Comparison of ENCODE assay signal across 18 cellular contexts in genomic region chr1:77516106-77516505, GRCh38.
"Had no signal": no experiment of that assay in that cellular context is flagged by ENCODE, and none has a peak within 500 bp of the region (broad histone marks: within the 10 kb centered on the region; RNA-seq: fewer than 3 reads in every experiment).

No MANE protein-coding gene starts in this region.

- H3K27me3 Mint-ChIP-seq: activated naive CD4-positive, alpha-beta T cell treated with anti-CD3 and anti-CD28 coated beads, Interleukin-2, amount 50 U/mL, for 24 hours; type B pancreatic cell had no signal

- H3K27ac ChIP-seq: adrenal gland, colonic mucosa, foreskin keratinocyte, lower lobe of right lung had no signal

- H3K9me3 Mint-ChIP-seq: mesothelial cell of epicardium, type B pancreatic cell had no signal

- H3K27ac Mint-ChIP-seq: activated CD8-positive, alpha-beta memory T cell treated with anti-CD3 and anti-CD28 coated beads, Interleukin-2, amount 10 ng/mL, durations not matched to agents 7 days and 5 days; stimulated activated memory B cell treated with anti-CD40 and anti-IgM and Interleukin-4, amounts not matched to agents 10 μg/mL and 1 μg/mL and 100 μg/mL, for 72 hours had no signal

- H3K4me1 Mint-ChIP-seq: activated CD8-positive, alpha-beta memory T cell treated with anti-CD3 and anti-CD28 coated beads, Interleukin-2, amount 10 ng/mL, durations not matched to agents 7 days and 5 days; activated naive CD4-positive, alpha-beta T cell treated with anti-CD3 and anti-CD28 coated beads, Interleukin-2, amount 50 U/mL, for 24 hours; stimulated activated memory B cell treated with anti-CD40 and anti-IgM and Interleukin-4, amounts not matched to agents 10 μg/mL and 1 μg/mL and 100 μg/mL, for 72 hours had no signal

- H3K4me3 ChIP-seq: adrenal gland, colonic mucosa, lower lobe of right lung had no signal

- H3K36me3 ChIP-seq: adrenal gland, colonic mucosa, lower lobe of right lung had no signal

- H3K27me3 ChIP-seq: adrenal gland, colonic mucosa, foreskin keratinocyte had no signal

- H3K9me3 ChIP-seq: adrenal gland, colonic mucosa had no signal

- ATAC-seq: activated CD8-positive, alpha-beta memory T cell treated with anti-CD3 and anti-CD28 coated beads, Interleukin-2, amount 10 ng/mL, durations not matched to agents 7 days and 5 days had no signal

- DNase-seq: activated CD4-positive, alpha-beta T cell treated with anti-CD3 and anti-CD28 coated beads for 1 hour; activated CD4-positive, alpha-beta T cell treated with anti-CD3 and anti-CD28 coated beads, Interleukin-2, amount 50 U/mL, for 48 hours; activated CD8-positive, alpha-beta memory T cell treated with anti-CD3 and anti-CD28 coated beads, Interleukin-2, amount 10 ng/mL, durations not matched to agents 7 days and 5 days; activated effector memory CD4-positive, alpha-beta T cell treated with Interleukin-2 at 50 U/mL for 16 hours; activated T-cell treated with anti-CD3 and anti-CD28 coated beads, Interleukin-2, amount 50 U/mL, for 1 hour; colonic mucosa; effector CD4-positive, alpha-beta T cell; foreskin keratinocyte; immature natural killer cell; left cardiac atrium; lower lobe of right lung; stimulated activated CD4-positive, alpha-beta T cell treated with anti-CD3 and anti-CD28 coated beads, Interleukin-2, amount 100 ng/mL, for 48 hours; T-helper 1 cell had no signal

- H3K4me1 ChIP-seq: colonic mucosa had no signal

- H3K36me3 Mint-ChIP-seq: mesothelial cell of epicardium, type B pancreatic cell had no signal

- H3K4me3 Mint-ChIP-seq: activated CD8-positive, alpha-beta memory T cell treated with anti-CD3 and anti-CD28 coated beads, Interleukin-2, amount 10 ng/mL, durations not matched to agents 7 days and 5 days; activated naive CD4-positive, alpha-beta T cell treated with anti-CD3 and anti-CD28 coated beads, Interleukin-2, amount 50 U/mL, for 24 hours; mesothelial cell of epicardium; stimulated activated memory B cell treated with anti-CD40 and anti-IgM and Interleukin-4, amounts not matched to agents 10 μg/mL and 1 μg/mL and 100 μg/mL, for 72 hours; type B pancreatic cell had no signal
